3 cellular contexts compared by ENCODE assay signal in the genomic region with DNA sequence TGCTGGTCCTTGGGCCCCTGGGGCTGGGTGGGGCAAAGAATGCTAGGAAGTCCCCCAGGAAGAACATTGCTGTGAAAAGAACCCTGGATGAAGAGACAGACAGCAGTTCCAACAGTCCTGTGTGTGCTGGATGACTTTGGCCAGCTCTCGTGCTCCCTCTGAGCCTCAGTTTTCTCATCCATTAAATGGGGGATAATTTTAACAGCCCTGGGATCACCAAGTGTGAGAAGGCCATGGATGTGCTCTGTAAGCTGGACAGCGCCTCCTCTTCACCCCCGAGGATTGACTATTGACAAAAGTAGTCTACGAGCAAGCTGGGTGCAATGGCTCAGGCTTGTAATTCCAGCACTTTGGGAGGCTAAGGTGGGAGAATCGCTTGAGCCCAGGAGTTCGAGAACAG.
TF ChIP-seq lines count a peak whose summit lies in the region.

No MANE protein-coding gene starts in this region.

TF ChIP-seq in GM23338, 12 proteins besides CTCF, POLR2A, EP300 and RAD21:
- no peak for TF ChIP-seq CREB1 (CRISPR knock-in tag; IDR thresholded peaks at IDR 0.05; ENCODE audit: low read depth)
- TF ChIP-seq, protein P1, sequence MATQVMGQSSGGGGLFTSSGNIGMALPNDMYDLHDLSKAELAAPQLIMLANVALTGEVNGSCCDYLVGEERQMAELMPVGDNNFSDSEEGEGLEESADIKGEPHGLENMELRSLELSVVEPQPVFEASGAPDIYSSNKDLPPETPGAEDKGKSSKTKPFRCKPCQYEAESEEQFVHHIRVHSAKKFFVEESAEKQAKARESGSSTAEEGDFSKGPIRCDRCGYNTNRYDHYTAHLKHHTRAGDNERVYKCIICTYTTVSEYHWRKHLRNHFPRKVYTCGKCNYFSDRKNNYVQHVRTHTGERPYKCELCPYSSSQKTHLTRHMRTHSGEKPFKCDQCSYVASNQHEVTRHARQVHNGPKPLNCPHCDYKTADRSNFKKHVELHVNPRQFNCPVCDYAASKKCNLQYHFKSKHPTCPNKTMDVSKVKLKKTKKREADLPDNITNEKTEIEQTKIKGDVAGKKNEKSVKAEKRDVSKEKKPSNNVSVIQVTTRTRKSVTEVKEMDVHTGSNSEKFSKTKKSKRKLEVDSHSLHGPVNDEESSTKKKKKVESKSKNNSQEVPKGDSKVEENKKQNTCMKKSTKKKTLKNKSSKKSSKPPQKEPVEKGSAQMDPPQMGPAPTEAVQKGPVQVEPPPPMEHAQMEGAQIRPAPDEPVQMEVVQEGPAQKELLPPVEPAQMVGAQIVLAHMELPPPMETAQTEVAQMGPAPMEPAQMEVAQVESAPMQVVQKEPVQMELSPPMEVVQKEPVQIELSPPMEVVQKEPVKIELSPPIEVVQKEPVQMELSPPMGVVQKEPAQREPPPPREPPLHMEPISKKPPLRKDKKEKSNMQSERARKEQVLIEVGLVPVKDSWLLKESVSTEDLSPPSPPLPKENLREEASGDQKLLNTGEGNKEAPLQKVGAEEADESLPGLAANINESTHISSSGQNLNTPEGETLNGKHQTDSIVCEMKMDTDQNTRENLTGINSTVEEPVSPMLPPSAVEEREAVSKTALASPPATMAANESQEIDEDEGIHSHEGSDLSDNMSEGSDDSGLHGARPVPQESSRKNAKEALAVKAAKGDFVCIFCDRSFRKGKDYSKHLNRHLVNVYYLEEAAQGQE (IDR thresholded peaks at IDR 0.05; ENCODE audit: unreplicated experiment) = peak; percentile 46

TF ChIP-seq in H1, 55 proteins besides CTCF, POLR2A, EP300 and RAD21:
- no peak for TF ChIP-seq CHD1 (IDR thresholded peaks at IDR 0.05; ENCODE audit: low read depth, low read length)
- no peak for TF ChIP-seq BCL11A (IDR thresholded peaks at IDR 0.05; ENCODE audit: low read depth in 2 of 2, low read length in 2 of 2)
- TF ChIP-seq MAFK (IDR thresholded peaks at IDR 0.05; ENCODE audit: low read depth, low read length) = no peak
- 0 out of 2 replicates have a peak, but pooled peaks have one; percentile 27 for TF ChIP-seq KDM1A (IDR thresholded peaks at IDR 0.05; ENCODE audit: borderline replicate concordance, low read length)

TF ChIP-seq in HEK293T, 16 proteins besides CTCF, POLR2A, EP300 and RAD21:
- TF ChIP-seq FOXA1 (IDR thresholded peaks at IDR 0.05) (no peak), ZNF384 (IDR thresholded peaks at IDR 0.05) (no peak), NFRKB (IDR thresholded peaks at IDR 0.05) (no peak), SUZ12 (IDR thresholded peaks at IDR 0.05) (no peak), TARDBP (IDR thresholded peaks at IDR 0.05) (no peak)
